Comparison of ENCODE assay signal across 14 cellular contexts in the genomic region with DNA sequence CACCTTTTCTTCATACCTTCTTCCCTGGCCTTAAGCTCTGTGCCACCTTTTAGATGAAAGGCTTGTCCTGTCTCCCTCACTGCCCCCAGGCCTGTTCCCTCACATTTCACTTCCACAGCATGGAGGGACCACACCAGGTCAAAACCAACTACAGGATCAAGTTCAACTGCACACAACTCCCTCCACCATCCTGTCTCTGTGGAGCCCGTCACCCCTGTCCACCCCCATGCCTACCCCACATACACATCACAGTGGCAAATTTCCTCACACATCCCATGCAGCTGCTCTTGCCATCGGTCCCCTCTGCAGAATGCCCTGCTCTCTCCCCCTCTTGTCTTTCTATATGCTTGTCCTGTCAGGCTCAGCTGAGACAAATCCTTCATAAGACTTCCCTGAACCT.
DNase-seq lines count a peak whose midpoint lies in the region; ATAC-seq, FAIRE-seq and TF ChIP-seq lines count a peak whose summit lies in the region.
"Had no signal": no experiment of that assay in that cellular context is flagged by ENCODE, and none has a peak within 500 bp of the region (broad histone marks: within the 10 kb centered on the region; RNA-seq: fewer than 3 reads in every experiment).

No MANE protein-coding gene starts in this region.

- H3K27ac Mint-ChIP-seq in natural killer cell treated with Interleukin-12 subunit alpha and Interleukin-12 subunit beta and Interleukin-15 and Interleukin-18, amount 100 ng/mL, for 72 hours = no peak overlapping the region
- H3K27ac Mint-ChIP-seq in natural killer cell (no peak overlapping the region), progenitor cell of endocrine pancreas (peak overlapping the region; percentile 20)
- H3K27ac Mint-ChIP-seq: CD8-positive, alpha-beta memory T cell had no signal

- no peak for TF ChIP-seq RAD21 in K562 (CRISPR knock-in tag; conservative IDR thresholded peaks at IDR 0.05 in 1 of 2, IDR thresholded peaks at IDR 0.05 in 1 of 2)

- POLR2A ChIA-PET in K562 (lab: Yijun Ruan, JAX) = interaction anchor here (0.7 kb wide), 1 partner anchor 9 kb away, joined by 3 read pairs; no protein-coding TSS in a partner anchor

- no peak overlapping the region for H3K27ac ChIP-seq in K562 (ENCODE audit: extremely low read depth, low read depth, low read length)
- H3K27ac ChIP-seq: A549 had no signal

- CTCF ChIA-PET in K562 (lab: Yijun Ruan, JAX; ENCODE audit: low intra/inter-chr PET ratio) = no interaction called here

- no peak overlapping the region for H2AFZ ChIP-seq in K562 (ENCODE audit: low read depth, low read length)

- intact Hi-C loops in natural killer cell (cut with micrococcal nuclease) = no loop called here
- intact Hi-C loops in K562 (cut with micrococcal nuclease) = no loop called here

- H3K36me3 Mint-ChIP-seq in natural killer cell treated with Interleukin-12 subunit alpha and Interleukin-12 subunit beta and Interleukin-15 and Interleukin-18, amount 100 ng/mL, for 72 hours = no peaks in the 10 kb centered on the region
- H3K36me3 Mint-ChIP-seq in natural killer cell = no peaks in the 10 kb centered on the region
- peaks cover 21% of the 10 kb centered on the region for H3K36me3 Mint-ChIP-seq in progenitor cell of endocrine pancreas (ENCODE audit: insufficient read depth)

- no peaks in the 10 kb centered on the region for H3K79me2 ChIP-seq in K562 (ENCODE audit: control insufficient read depth, insufficient read depth, low read length)

- H3K27me3 ChIP-seq in K562 (ENCODE audit: control insufficient read depth in 2 of 2, insufficient read depth in 2 of 2, low read length in 2 of 2) = no peaks in the 10 kb centered on the region

- H3K9me3 Mint-ChIP-seq in natural killer cell treated with Interleukin-12 subunit alpha and Interleukin-12 subunit beta and Interleukin-15 and Interleukin-18, amount 100 ng/mL, for 72 hours = no peaks in the 10 kb centered on the region
- no peaks in the 10 kb centered on the region for H3K9me3 Mint-ChIP-seq in natural killer cell
- no peaks in the 10 kb centered on the region for H3K9me3 Mint-ChIP-seq in progenitor cell of endocrine pancreas (ENCODE audit: low read depth)
- H3K9me3 Mint-ChIP-seq: CD8-positive, alpha-beta memory T cell had no signal

- no peaks in the 10 kb centered on the region for H3K9me1 ChIP-seq in K562 (ENCODE audit: control insufficient read depth, insufficient read depth, low read length)

- DNase-seq in natural killer cell treated with Interleukin-12 subunit alpha and Interleukin-12 subunit beta and Interleukin-15 and Interleukin-18, amount 100 ng/mL, for 72 hours (ENCODE audit: low spot score) = no peak
- DNase-seq in natural killer cell (no peak), K562 (ENCODE audit: extremely low read depth in 1 of 4, low spot score in 3 of 4) (no peak), progenitor cell of endocrine pancreas (ENCODE audit: low spot score, unreplicated experiment) (no peak), SW480 (ENCODE audit: low spot score) (no peak), foreskin fibroblast (no peak)
- DNase-seq: Caco-2; CD8-positive, alpha-beta memory T cell; DMS53; GOT3 had no signal

- TF ChIP-seq EP300 in K562 (IDR thresholded peaks at IDR 0.05; ENCODE audit: low read length) = no peak

- no TSS peak for BruUV-seq in K562 (replicated peaks; lab: Mats Ljungman, UMichigan)

- WGBS in K562 (ENCODE audit: insufficient coverage, low coverage, missing lambda C conversion rate) = 93% methylated on average over 2 of the region's 2 CpGs

- H3K4me1 ChIP-seq in K562 (replicated peaks in 1 of 2; ENCODE audit: control insufficient read depth in 2 of 2, insufficient read depth in 2 of 2, low read length in 2 of 2) = no peaks in the 10 kb centered on the region
- H3K4me1 ChIP-seq: A549, Caco-2, HAP-1 had no signal

- no peak overlapping the region for H3K9ac ChIP-seq in K562 (ENCODE audit: insufficient read depth in 1 of 2, low read depth in 2 of 2, low read length in 2 of 2)

- H3K9me3 ChIP-seq in K562 (replicated peaks; ENCODE audit: control insufficient read depth, insufficient read depth, low read depth, low read length) = no peaks in the 10 kb centered on the region; the same call in 1 of the 2 replicates
- H3K9me3 ChIP-seq: A549, Caco-2, HAP-1 had no signal

- peaks cover 25% of the 10 kb centered on the region for H3K36me3 ChIP-seq in K562 (ENCODE audit: control insufficient read depth, insufficient read depth, low read length)
- H3K36me3 ChIP-seq: HAP-1 had no signal

- no peaks in the 10 kb centered on the region for H4K20me1 ChIP-seq in K562 (replicated peaks; ENCODE audit: control insufficient read depth, insufficient read depth, low read length)

- H3K4me1 Mint-ChIP-seq in natural killer cell treated with Interleukin-12 subunit alpha and Interleukin-12 subunit beta and Interleukin-15 and Interleukin-18, amount 100 ng/mL, for 72 hours (ENCODE audit: low read depth in 2 of 2) = no peaks in the 10 kb centered on the region
- H3K4me1 Mint-ChIP-seq in natural killer cell = no peaks in the 10 kb centered on the region
- no peaks in the 10 kb centered on the region for H3K4me1 Mint-ChIP-seq in progenitor cell of endocrine pancreas (ENCODE audit: low read depth)
- H3K4me1 Mint-ChIP-seq: CD8-positive, alpha-beta memory T cell had no signal

- no peak overlapping the region for H3K4me3 ChIP-seq in K562
- no peak overlapping the region for H3K4me3 ChIP-seq in foreskin fibroblast (ENCODE audit: low read depth in 1 of 2, low read length in 2 of 2)
- H3K4me3 ChIP-seq: A549, HAP-1 had no signal

- no peak overlapping the region for H3K4me3 Mint-ChIP-seq in natural killer cell treated with Interleukin-12 subunit alpha and Interleukin-12 subunit beta and Interleukin-15 and Interleukin-18, amount 100 ng/mL, for 72 hours
- H3K4me3 Mint-ChIP-seq in natural killer cell (no peak overlapping the region), progenitor cell of endocrine pancreas (ENCODE audit: low read depth) (no peak overlapping the region)
- H3K4me3 Mint-ChIP-seq: CD8-positive, alpha-beta memory T cell had no signal

- no peak for FAIRE-seq in K562 (lab: Jason Lieb, UNC)
- FAIRE-seq: A549, GM18507 had no signal

- peak; percentile 57; the same call in 1 of the 2 replicates for TF ChIP-seq POLR2A in K562 (conservative IDR thresholded peaks at IDR 0.05)

- no peak for TF ChIP-seq CTCF in natural killer cell (IDR thresholded peaks at IDR 0.05)
- no peak for TF ChIP-seq CTCF in K562 (IDR thresholded peaks at IDR 0.05 in 2 of 3, conservative IDR thresholded peaks at IDR 0.05 in 1 of 3; ENCODE audit: insufficient read depth in 2 of 3, low read depth in 1 of 3, low read length in 3 of 3)
- TF ChIP-seq CTCF in progenitor cell of endocrine pancreas (IDR thresholded peaks at IDR 0.05; ENCODE audit: unreplicated experiment) = no peak
- TF ChIP-seq CTCF in foreskin fibroblast (IDR thresholded peaks at IDR 0.05; ENCODE audit: low read depth, low read length) = no peak

- no peak overlapping the region for H3K4me2 ChIP-seq in K562 (ENCODE audit: insufficient read depth, low read length)
- H3K4me2 ChIP-seq: A549 had no signal

- in situ Hi-C loops in K562 (cut with MboI) = no loop called here

- ATAC-seq in natural killer cell treated with Interleukin-12 subunit alpha and Interleukin-12 subunit beta and Interleukin-15 and Interleukin-18, amount 100 ng/mL, for 72 hours = peak; percentile 41 to 60
- ATAC-seq in natural killer cell (no peak), K562 (no peak; the same call in 2 of the 3 replicates), esophagus mucosa (no peak)
- ATAC-seq: A549 had no signal

- H3K27me3 Mint-ChIP-seq in natural killer cell treated with Interleukin-12 subunit alpha and Interleukin-12 subunit beta and Interleukin-15 and Interleukin-18, amount 100 ng/mL, for 72 hours = peaks cover 0 to 2% of the 10 kb centered on the region in 2 donors
- no peaks in the 10 kb centered on the region for H3K27me3 Mint-ChIP-seq in natural killer cell (ENCODE audit: low read depth in 2 of 2)
- H3K27me3 Mint-ChIP-seq in progenitor cell of endocrine pancreas = no peaks in the 10 kb centered on the region

TF ChIP-seq in K562, 482 proteins besides CTCF, POLR2A, EP300 and RAD21 (continues in another document):
- no peak for TF ChIP-seq GATAD2A (IDR thresholded peaks at IDR 0.05)
- TF ChIP-seq ATF1 (CRISPR knock-in tag; IDR thresholded peaks at IDR 0.05) = no peak
- no peak for TF ChIP-seq ATF1 (tag; IDR thresholded peaks at IDR 0.05)
- TF ChIP-seq, protein P1, sequence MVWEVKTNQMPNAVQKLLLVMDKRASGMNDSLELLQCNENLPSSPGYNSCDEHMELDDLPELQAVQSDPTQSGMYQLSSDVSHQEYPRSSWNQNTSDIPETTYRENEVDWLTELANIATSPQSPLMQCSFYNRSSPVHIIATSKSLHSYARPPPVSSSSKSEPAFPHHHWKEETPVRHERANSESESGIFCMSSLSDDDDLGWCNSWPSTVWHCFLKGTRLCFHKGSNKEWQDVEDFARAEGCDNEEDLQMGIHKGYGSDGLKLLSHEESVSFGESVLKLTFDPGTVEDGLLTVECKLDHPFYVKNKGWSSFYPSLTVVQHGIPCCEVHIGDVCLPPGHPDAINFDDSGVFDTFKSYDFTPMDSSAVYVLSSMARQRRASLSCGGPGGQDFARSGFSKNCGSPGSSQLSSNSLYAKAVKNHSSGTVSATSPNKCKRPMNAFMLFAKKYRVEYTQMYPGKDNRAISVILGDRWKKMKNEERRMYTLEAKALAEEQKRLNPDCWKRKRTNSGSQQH (CRISPR knock-in tag; IDR thresholded peaks at IDR 0.05) = 0 out of 2 replicates have a peak, but pooled peaks have one; percentile 37
- TF ChIP-seq, protein P2, sequence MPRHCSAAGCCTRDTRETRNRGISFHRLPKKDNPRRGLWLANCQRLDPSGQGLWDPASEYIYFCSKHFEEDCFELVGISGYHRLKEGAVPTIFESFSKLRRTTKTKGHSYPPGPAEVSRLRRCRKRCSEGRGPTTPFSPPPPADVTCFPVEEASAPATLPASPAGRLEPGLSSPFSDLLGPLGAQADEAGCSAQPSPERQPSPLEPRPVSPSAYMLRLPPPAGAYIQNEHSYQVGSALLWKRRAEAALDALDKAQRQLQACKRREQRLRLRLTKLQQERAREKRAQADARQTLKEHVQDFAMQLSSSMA (CRISPR knock-in tag; IDR thresholded peaks at IDR 0.05) = no peak
- TF ChIP-seq CBFB (CRISPR knock-in tag; IDR thresholded peaks at IDR 0.05) = no peak
- no peak for TF ChIP-seq ETV1 (tag; conservative IDR thresholded peaks at IDR 0.05; ENCODE audit: low read depth)

Comparison
In these comparisons a context has a peak if more than half of its experiments do, and no peak if none do; other contexts are left out.
1. ATAC-seq: peak in natural killer cell treated with Interleukin-12 subunit alpha and Interleukin-12 subunit beta and Interleukin-15 and Interleukin-18, amount 100 ng/mL, for 72 hours (2 of 2); none in natural killer cell (0 of 3), K562 (single experiment) and esophagus mucosa (single experiment).